15 cellular contexts compared by ENCODE assay signal in the genomic region with DNA sequence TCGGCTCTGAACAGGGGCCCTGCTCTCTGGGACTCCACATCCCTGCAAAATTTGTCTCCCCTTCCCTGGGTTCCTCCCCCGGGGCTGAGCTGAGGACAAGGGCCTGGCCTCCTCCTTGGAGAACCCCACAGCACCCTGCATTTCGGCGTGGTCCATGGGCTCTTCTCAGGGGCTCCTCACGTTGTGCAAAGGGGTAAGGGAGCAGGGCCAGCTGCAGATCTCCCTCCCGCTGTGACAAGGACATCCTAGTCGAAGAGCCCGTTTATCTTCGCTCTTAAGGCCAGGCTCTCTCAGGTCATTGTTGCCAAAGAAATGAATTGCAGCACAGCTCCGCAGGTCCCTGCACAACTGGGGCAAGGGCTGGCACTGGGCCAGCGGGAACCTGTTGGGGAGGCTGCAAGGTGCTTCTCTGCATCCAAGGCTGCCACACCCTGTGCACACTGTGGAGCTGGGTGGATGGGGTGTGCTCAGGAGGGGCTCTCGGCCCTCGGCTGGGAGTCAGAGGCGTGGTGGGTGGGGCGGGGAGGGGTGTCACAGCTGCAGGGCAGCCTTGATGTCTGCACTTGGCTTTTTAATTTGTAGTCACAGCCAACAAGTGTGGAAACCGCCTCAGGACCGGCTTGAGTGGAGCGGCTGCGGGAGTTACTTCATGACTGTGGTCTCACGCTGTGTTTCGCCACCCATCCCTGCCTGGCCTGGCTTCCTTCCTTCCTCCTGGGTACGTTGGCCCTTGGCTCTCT. TPM values are rescaled to one million over a fixed set of nuclear protein-coding genes. Genes with fewer than 3 reads are reported as not detected.
A peak's percentile ranks its signal among the peaks of the same experiment; 100 is the strongest.
DNase-seq lines count a peak whose midpoint lies in the region; TF ChIP-seq lines count a peak whose summit lies in the region.
"Had no signal": no experiment of that assay in that cellular context is flagged by ENCODE, and none has a peak within 500 bp of the region (broad histone marks: within the 10 kb centered on the region; RNA-seq: fewer than 3 reads in every experiment).

No MANE protein-coding gene starts in this region.

- no peak overlapping the region for H3K27ac Mint-ChIP-seq in MCF 10A (ENCODE audit: low read depth, unreplicated experiment)
- H3K27ac Mint-ChIP-seq: activated CD8-positive, alpha-beta T cell treated with anti-CD3 and anti-CD28 coated beads, Interleukin-2, amount 10 ng/mL, durations not matched to agents 7 days and 5 days; stimulated activated naive B cell treated with anti-CD40 and anti-IgM and Interleukin-4, amounts not matched to agents 10 μg/mL and 1 μg/mL and 100 μg/mL, for 72 hours had no signal

- no peaks in the 10 kb centered on the region for H3K79me2 ChIP-seq in mammary epithelial cell (ENCODE audit: insufficient read depth, low read length)
- H3K79me2 ChIP-seq: parathyroid adenoma had no signal

- peaks cover 20% of the 10 kb centered on the region for H3K27me3 Mint-ChIP-seq in MCF 10A (ENCODE audit: insufficient read depth, unreplicated experiment)

- H4K20me1 ChIP-seq in mammary epithelial cell (ENCODE audit: insufficient read depth, low read length) = no peaks in the 10 kb centered on the region

- WGBS in mammary epithelial cell (ENCODE audit: low coverage, missing lambda C conversion rate) = 61% methylated on average over 9 of the region's 22 CpGs
- WGBS in thyroid gland, 2 donors = 47 to 50% methylated on average over 17 to 21 of the region's 22 CpGs

- no peaks in the 10 kb centered on the region for H3K9me3 Mint-ChIP-seq in MCF 10A (ENCODE audit: unreplicated experiment)
- H3K9me3 Mint-ChIP-seq: stimulated activated naive B cell treated with anti-CD40 and anti-IgM and Interleukin-4, amounts not matched to agents 10 μg/mL and 1 μg/mL and 100 μg/mL, for 72 hours had no signal

- H3K4me2 ChIP-seq in mammary epithelial cell (ENCODE audit: insufficient read depth, low read depth, low read length) = no peak overlapping the region

- H3K36me3 Mint-ChIP-seq in MCF 10A (ENCODE audit: insufficient read depth, unreplicated experiment) = no peaks in the 10 kb centered on the region
- H3K36me3 Mint-ChIP-seq: stimulated activated naive B cell treated with anti-CD40 and anti-IgM and Interleukin-4, amounts not matched to agents 10 μg/mL and 1 μg/mL and 100 μg/mL, for 72 hours had no signal

- in situ Hi-C loops in mammary epithelial cell (cut with MboI; ENCODE audit: low sequenced_read_pairs in 2 of 2) = no loop called here
- in situ Hi-C loops in ACHN (cut with HindIII; ENCODE audit: low pct_ligation_motif_present, low pct_unique_long_range_greater_than_20kb, low sequenced_read_pairs) = no loop called here

- H3K27me3 ChIP-seq in mammary epithelial cell (ENCODE audit: insufficient read depth, low read length) (peaks cover 5% of the 10 kb centered on the region), thyroid gland (no peaks in the 10 kb centered on the region)
- H3K27me3 ChIP-seq: cardiac muscle cell had no signal

- POLR2A ChIA-PET in MCF 10A (lab: Yijun Ruan, JAX) = no interaction called here

- DNase-seq in MCF 10A (ENCODE audit: unreplicated experiment) (peak; percentile 42), mammary epithelial cell (no peak), NCI-H2227 (lab: John Stamatoyannopoulos, UW; ENCODE audit: unreplicated experiment) (peak; percentile 44), epithelial cell of esophagus (ENCODE audit: low read depth) (peak; percentile 88), thyroid gland (peak; percentile 27 to 33), globus pallidus (ENCODE audit: low spot score) (no peak), amygdala (lab: John Stamatoyannopoulos, UW) (no peak), ACHN (no peak)
- DNase-seq: activated CD8-positive, alpha-beta T cell treated with anti-CD3 and anti-CD28 coated beads, Interleukin-2, amount 10 ng/mL, durations not matched to agents 7 days and 5 days; activated naive CD4-positive, alpha-beta T cell treated with anti-CD3 and anti-CD28 coated beads, Interleukin-2, amount 50 U/mL, for 16 hours; MG63; OCI-M1; stimulated activated naive B cell treated with anti-CD40 and anti-IgM and Interleukin-4, amounts not matched to agents 10 μg/mL and 1 μg/mL and 100 μg/mL, for 72 hours had no signal

- TF ChIP-seq CTCF in MCF 10A (IDR thresholded peaks at IDR 0.05; ENCODE audit: unreplicated experiment) = no peak
- TF ChIP-seq CTCF in mammary epithelial cell (conservative IDR thresholded peaks at IDR 0.05 in 1 of 2, IDR thresholded peaks at IDR 0.05 in 1 of 2; ENCODE audit: extremely low read depth in 1 of 2, insufficient read depth in 1 of 2, low read depth in 1 of 2, low read length in 2 of 2) = no peak
- no peak for TF ChIP-seq CTCF in epithelial cell of esophagus (IDR thresholded peaks at IDR 0.05; ENCODE audit: insufficient read depth, low read depth, low read length, missing control alignments)
- TF ChIP-seq CTCF in thyroid gland (IDR thresholded peaks at IDR 0.05) = no peak

- H3K4me3 Mint-ChIP-seq in MCF 10A (ENCODE audit: unreplicated experiment) = no peak overlapping the region
- H3K4me3 Mint-ChIP-seq: activated CD8-positive, alpha-beta T cell treated with anti-CD3 and anti-CD28 coated beads, Interleukin-2, amount 10 ng/mL, durations not matched to agents 7 days and 5 days; stimulated activated naive B cell treated with anti-CD40 and anti-IgM and Interleukin-4, amounts not matched to agents 10 μg/mL and 1 μg/mL and 100 μg/mL, for 72 hours had no signal

- intact Hi-C loops in MCF 10A (cut with micrococcal nuclease) = no loop called here
- intact Hi-C loops in mammary epithelial cell (cut with micrococcal nuclease) = no loop called here
- intact Hi-C loops in thyroid gland (cut with DNase I) = no loop called here

- H3K4me3 ChIP-seq in mammary epithelial cell (replicated peaks in 1 of 3; ENCODE audit: insufficient read depth in 1 of 3, low read depth in 2 of 3, low read length in 3 of 3) (no peak overlapping the region), epithelial cell of esophagus (ENCODE audit: low read length) (no peak overlapping the region), thyroid gland (replicated peaks in 1 of 3) (no peak overlapping the region)
- H3K4me3 ChIP-seq: cardiac muscle cell, MG63 had no signal

- no peak for TF ChIP-seq POLR2A in thyroid gland (IDR thresholded peaks at IDR 0.05)

- H2AFZ ChIP-seq in mammary epithelial cell (ENCODE audit: low read depth, low read length) = no peak overlapping the region
- H2AFZ ChIP-seq: parathyroid adenoma had no signal

- BruUV-seq in MCF 10A (replicated peaks; lab: Mats Ljungman, UMichigan) = no TSS peak
- BruUV-seq in mammary epithelial cell (replicated peaks; lab: Mats Ljungman, UMichigan) = no TSS peak

- H3K27ac ChIP-seq in mammary epithelial cell (ENCODE audit: insufficient read depth, low read depth, low read length) = no peak overlapping the region
- no peak overlapping the region for H3K27ac ChIP-seq in thyroid gland
- H3K27ac ChIP-seq: cardiac muscle cell, parathyroid adenoma had no signal

- no peaks in the 10 kb centered on the region for H3K36me3 ChIP-seq in mammary epithelial cell (ENCODE audit: insufficient read depth, low read length)
- H3K36me3 ChIP-seq in thyroid gland = no peaks in the 10 kb centered on the region
- H3K36me3 ChIP-seq: cardiac muscle cell, MG63 had no signal

- no peak overlapping the region for H3K9ac ChIP-seq in mammary epithelial cell (ENCODE audit: insufficient read depth, low read length)
- H3K9ac ChIP-seq: parathyroid adenoma had no signal

- dilution Hi-C loops in mammary epithelial cell (cut with HindIII; ENCODE audit: low sequenced_read_pairs) = no loop called here

- H3K9me3 ChIP-seq in mammary epithelial cell (replicated peaks; ENCODE audit: insufficient read depth, low read length) = no peaks in the 10 kb centered on the region
- no peaks in the 10 kb centered on the region for H3K9me3 ChIP-seq in thyroid gland

- H3K4me1 ChIP-seq in mammary epithelial cell (ENCODE audit: insufficient read depth, low read length) (peaks cover 13% of the 10 kb centered on the region), thyroid gland (peaks cover 0 to 15% of the 10 kb centered on the region in 2 donors)

- CTCF ChIA-PET in MCF 10A (lab: Yijun Ruan, JAX) (interaction anchor here (0.6 to 1.2 kb wide), 4 partner anchors 7 to 414 kb away, joined by 3 to 6 read pairs (median 4); no protein-coding TSS in a partner anchor), mammary epithelial cell (lab: Charles Lee; ENCODE audit: low non-redundant PET) (no interaction called here)

- peaks cover 8% of the 10 kb centered on the region for H3K4me1 Mint-ChIP-seq in MCF 10A (ENCODE audit: insufficient read depth, unreplicated experiment)
- H3K4me1 Mint-ChIP-seq: stimulated activated naive B cell treated with anti-CD40 and anti-IgM and Interleukin-4, amounts not matched to agents 10 μg/mL and 1 μg/mL and 100 μg/mL, for 72 hours had no signal

RNA-seq across cellular contexts. Expression of gene SEPTIN5, which starts 26.6 kb away (rescaled TPM):
- 2.0 and 3.5 TPM in 2 replicates for total RNA-seq in MCF 10A (2022)
- 10 to 100 TPM in 1 of 2 donors, 1 to 10 TPM in 1; 7.9 to 20.5 TPM for total RNA-seq in mammary epithelial cell
- polyA plus RNA-seq in mammary epithelial cell = 6.5 TPM
- polyA minus RNA-seq in mammary epithelial cell = 29.6 TPM
- 100 to 1,000 TPM in 1 of 4 donors, 10 to 100 TPM in 3; 14.0 to 124 (median 27.3) TPM for total RNA-seq in thyroid gland

RNA-seq across cellular contexts. Expression of gene GP1BB, which starts 35.6 kb away (rescaled TPM):
- total RNA-seq in MCF 10A (2022) = 0.37 and 0.83 TPM in 2 replicates
- 1 to 10 TPM in 1 of 2 donors, under 1 TPM in 1; 0.21 to 1.5 TPM for total RNA-seq in mammary epithelial cell
- polyA plus RNA-seq in mammary epithelial cell = 0.76 TPM
- not detected for polyA minus RNA-seq in mammary epithelial cell
- 1 to 10 TPM; 1.5 to 6.6 (median 3.1) TPM for total RNA-seq in thyroid gland
- total RNA-seq: activated CD8-positive, alpha-beta T cell treated with anti-CD3 and anti-CD28 coated beads, Interleukin-2, amount 10 ng/mL, durations not matched to agents 7 days and 5 days had no signal

Comparison
In these comparisons a context has a peak if more than half of its experiments do, and no peak if none do; other contexts are left out.
1. DNase-seq: peak in MCF 10A (single experiment), NCI-H2227 (single experiment), epithelial cell of esophagus (single experiment) and thyroid gland (2 of 2); none in mammary epithelial cell (single experiment), globus pallidus (single experiment), amygdala (0 of 56) and ACHN (single experiment).